10 cellular contexts compared by ENCODE assay signal in the genomic region with DNA sequence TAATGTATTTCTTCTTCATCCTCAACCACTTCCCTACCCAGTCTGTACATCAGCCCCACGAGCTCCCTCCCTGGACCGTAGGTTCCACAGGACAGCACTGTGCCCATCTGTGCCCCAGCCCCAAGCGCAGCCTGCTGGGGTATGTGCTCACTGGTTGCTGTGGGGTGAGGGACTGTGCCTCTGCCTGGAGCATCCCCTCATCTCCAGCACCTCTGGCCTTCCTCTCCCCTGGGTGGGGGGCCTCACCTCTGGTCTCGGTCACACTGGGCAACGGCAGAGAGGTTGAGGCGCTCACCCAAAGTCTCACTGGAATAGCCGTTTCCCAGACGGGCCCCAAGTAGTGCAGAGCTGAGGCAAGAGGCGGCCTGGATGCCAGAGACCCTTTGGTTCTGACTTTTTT. TPM values are rescaled to one million over a fixed set of nuclear protein-coding genes. Genes with fewer than 3 reads are reported as not detected.
A peak's percentile ranks its signal among the peaks of the same experiment; 100 is the strongest.
DNase-seq lines count a peak whose midpoint lies in the region; ATAC-seq and TF ChIP-seq lines count a peak whose summit lies in the region.
"Had no signal": no experiment of that assay in that cellular context is flagged by ENCODE, and none has a peak within 500 bp of the region (broad histone marks: within the 10 kb centered on the region; RNA-seq: fewer than 3 reads in every experiment).

No MANE protein-coding gene starts in this region.

- peak overlapping the region; percentile 11 for H3K27ac Mint-ChIP-seq in CD4-positive, alpha-beta T cell
- H3K27ac Mint-ChIP-seq in MCF 10A (ENCODE audit: low read depth, unreplicated experiment) (no peak overlapping the region), neural progenitor cell (no peak overlapping the region)

- H3K27me3 ChIP-seq in CD4-positive, alpha-beta T cell (ENCODE audit: control insufficient read depth, insufficient read depth, low read length) = no peaks in the 10 kb centered on the region
- H3K27me3 ChIP-seq in IMR-90 (ENCODE audit: control insufficient read depth, insufficient read depth, low read length) (no peaks in the 10 kb centered on the region), neural progenitor cell (no peaks in the 10 kb centered on the region), dorsolateral prefrontal cortex (no peaks in the 10 kb centered on the region)

- H3K79me2 ChIP-seq in neural progenitor cell (ENCODE audit: low read depth) = peaks cover 48% of the 10 kb centered on the region

- no peak overlapping the region for H2BK120ac ChIP-seq in IMR-90 (ENCODE audit: low read depth, low read length)

- TF ChIP-seq CTCF in CD4-positive, alpha-beta T cell (IDR thresholded peaks at IDR 0.05) = no peak
- TF ChIP-seq CTCF in IMR-90 (conservative IDR thresholded peaks at IDR 0.05; ENCODE audit: low read depth, low read length) (no peak), MCF 10A (IDR thresholded peaks at IDR 0.05; ENCODE audit: unreplicated experiment) (no peak), neural progenitor cell (IDR thresholded peaks at IDR 0.05) (no peak), dorsolateral prefrontal cortex (IDR thresholded peaks at IDR 0.05 in 54 of 56, conservative IDR thresholded peaks at IDR 0.05 in 2 of 56; ENCODE audit: low read depth in 1 of 56, partially characterized antibody in 56 of 56) (no peak), GM10266 (IDR thresholded peaks at IDR 0.05; ENCODE audit: control insufficient read depth, insufficient read depth, low read depth, missing control alignments) (no peak)

- BruUV-seq in IMR-90 (replicated peaks; lab: Mats Ljungman, UMichigan) = no TSS peak
- BruUV-seq in MCF 10A (replicated peaks; lab: Mats Ljungman, UMichigan) = no TSS peak

- H3K4me1 ChIP-seq in IMR-90 (ENCODE audit: control insufficient read depth, insufficient read depth, low read length) (peaks cover 17% of the 10 kb centered on the region), neural progenitor cell (no peaks in the 10 kb centered on the region)

- no peak overlapping the region for H3K4ac ChIP-seq in IMR-90 (ENCODE audit: low read depth, low read length)

- H4K5ac ChIP-seq in IMR-90 (ENCODE audit: low read depth, low read length) = no peak overlapping the region

- WGBS in IMR-90 (ENCODE audit: extremely low coverage in 2 of 2, insufficient read length in 1 of 2), 2 experiments = 91% methylated on average over 5 of the region's 9 CpGs; no CpG with 5 or more reads in 1 of the 2 experiments

- H4K20me1 ChIP-seq in IMR-90 (ENCODE audit: insufficient read depth, low read length) (peaks cover 3% of the 10 kb centered on the region), neural progenitor cell (ENCODE audit: low read depth) (peaks cover 13% of the 10 kb centered on the region)

- H4K91ac ChIP-seq in IMR-90 (ENCODE audit: insufficient read depth, low read depth, low read length) = no peak overlapping the region

- no peak for ATAC-seq in CD4-positive, alpha-beta T cell (ENCODE audit: poor library complexity)
- no peak for ATAC-seq in IMR-90 (ENCODE audit: low read depth)

- no peaks in the 10 kb centered on the region for H3K9me3 ChIP-seq in CD4-positive, alpha-beta T cell (ENCODE audit: control insufficient read depth, low read length)
- H3K9me3 ChIP-seq in IMR-90 (ENCODE audit: control insufficient read depth, insufficient read depth, low read length) (no peaks in the 10 kb centered on the region), neural progenitor cell (ENCODE audit: low read depth) (no peaks in the 10 kb centered on the region)

- H3K56ac ChIP-seq in IMR-90 (ENCODE audit: extremely low read depth, insufficient read depth, low read length) = no peak overlapping the region

- POLR2A ChIA-PET in CD4-positive, alpha-beta T cell (lab: Charles Lee) = interaction anchor here (1.0 kb wide), 1 partner anchor 145 kb away, joined by 4 read pairs; no protein-coding TSS in a partner anchor
- POLR2A ChIA-PET in IMR-90 (lab: Charles Lee; ENCODE audit: unreplicated experiment) = no interaction called here
- POLR2A ChIA-PET in MCF 10A (lab: Yijun Ruan, JAX) = interaction anchor here (0.8 kb wide), 2 partner anchors 38 to 210 kb away, joined by 3 to 4 read pairs; a partner anchor contains a TSS

- H3K23ac ChIP-seq in IMR-90 (ENCODE audit: low read depth, low read length) = no peak overlapping the region

- intact Hi-C loops in CD4-positive, alpha-beta T cell (cut with DNase I, micrococcal nuclease) = loop anchor here (5.0 kb wide), 2 partner anchors 146 to 149 kb away; a partner anchor contains a TSS
- intact Hi-C loops in IMR-90 (cut with micrococcal nuclease) = loop anchor here (5.0 kb wide), 2 partner anchors 211 to 396 kb away; a partner anchor contains a TSS
- intact Hi-C loops in MCF 10A (cut with micrococcal nuclease) = loop anchor here (5.0 kb wide), 2 partner anchors 191 to 211 kb away; a partner anchor contains a TSS
- intact Hi-C loops in dorsolateral prefrontal cortex (cut with DNase I) = loop anchor here (5.0 to 10.0 kb wide), 2 partner anchors 204 to 211 kb away; a partner anchor contains a TSS

- no peak overlapping the region for H2BK15ac ChIP-seq in IMR-90 (ENCODE audit: low read depth, low read length)

- H2AFZ ChIP-seq in IMR-90 (replicated peaks; ENCODE audit: low read length, poor library complexity) = no peak overlapping the region
- H2AFZ ChIP-seq in neural progenitor cell (replicated peaks) = no peak overlapping the region

- H3K9ac ChIP-seq in IMR-90 (ENCODE audit: low read depth, low read length) (no peak overlapping the region), neural progenitor cell (no peak overlapping the region)

- H3K36me3 ChIP-seq in IMR-90 (ENCODE audit: control insufficient read depth, insufficient read depth, low read length) = peaks cover 18% of the 10 kb centered on the region
- H3K36me3 ChIP-seq in neural progenitor cell = no peaks in the 10 kb centered on the region

- H3K27me3 Mint-ChIP-seq in CD4-positive, alpha-beta T cell = no peaks in the 10 kb centered on the region
- no peaks in the 10 kb centered on the region for H3K27me3 Mint-ChIP-seq in MCF 10A (ENCODE audit: insufficient read depth, unreplicated experiment)
- peaks cover 5% of the 10 kb centered on the region for H3K27me3 Mint-ChIP-seq in neural progenitor cell (ENCODE audit: insufficient read depth, low read depth)

- TF ChIP-seq POLR2A in IMR-90 (IDR thresholded peaks at IDR 0.05; ENCODE audit: low read depth, low read length) = no peak

- H2AK9ac ChIP-seq in IMR-90 (replicated peaks; ENCODE audit: low read depth, low read length, poor library complexity) = peak overlapping the region; percentile 92

- no peak overlapping the region for H2BK5ac ChIP-seq in IMR-90 (ENCODE audit: low read depth, low read length, poor library complexity, severe bottlenecking)

- H3K79me1 ChIP-seq in IMR-90 (ENCODE audit: low read depth in 1 of 2, low read length in 2 of 2) = peaks cover 20 to 63% of the 10 kb centered on the region in 2 experiments

- no peak overlapping the region for H3K18ac ChIP-seq in IMR-90 (ENCODE audit: low read depth, low read length)

- TF ChIP-seq RAD21 in IMR-90 (IDR thresholded peaks at IDR 0.05; ENCODE audit: low read length) = no peak

- no peak overlapping the region; the same call in 1 of the 2 replicates for H3K4me2 ChIP-seq in IMR-90 (ENCODE audit: low read depth, low read length)
- peak overlapping the region; percentile 76 for H3K4me2 ChIP-seq in neural progenitor cell

- H2BK20ac ChIP-seq in IMR-90 (ENCODE audit: low read depth, low read length) = no peak overlapping the region

- H3F3A ChIP-seq in neural progenitor cell (ENCODE audit: low read depth) = no peaks in the 10 kb centered on the region

- no peak overlapping the region for H2AK5ac ChIP-seq in IMR-90 (ENCODE audit: low read depth, low read length)

- no peak overlapping the region for H3K27ac ChIP-seq in CD4-positive, alpha-beta T cell (ENCODE audit: low read depth, low read length)
- no peak overlapping the region for H3K27ac ChIP-seq in IMR-90 (ENCODE audit: insufficient read depth, low read length)
- H3K27ac ChIP-seq in neural progenitor cell = no peak overlapping the region
- peak overlapping the region in 13 of 59 donors; percentile 6 to 82 (median 50) for H3K27ac ChIP-seq in dorsolateral prefrontal cortex

- H3K9me1 ChIP-seq in IMR-90 (ENCODE audit: insufficient read depth, low read length) = peaks cover 2% of the 10 kb centered on the region; the same call in 1 of the 2 replicates

- dilution Hi-C loops in IMR-90 (cut with HindIII; ENCODE audit: low sequenced_read_pairs, unreplicated experiment) = no loop called here

- peaks cover 33% of the 10 kb centered on the region for H3K4me1 Mint-ChIP-seq in CD4-positive, alpha-beta T cell (ENCODE audit: low read depth)
- H3K4me1 Mint-ChIP-seq in MCF 10A (ENCODE audit: insufficient read depth, unreplicated experiment) (peaks cover 47% of the 10 kb centered on the region), neural progenitor cell (peaks cover 19% of the 10 kb centered on the region)

- peaks cover 34% of the 10 kb centered on the region for H3K36me3 Mint-ChIP-seq in CD4-positive, alpha-beta T cell (ENCODE audit: low read depth)
- H3K36me3 Mint-ChIP-seq in MCF 10A (ENCODE audit: insufficient read depth, unreplicated experiment) (peaks cover 24% of the 10 kb centered on the region), neural progenitor cell (peaks cover 46% of the 10 kb centered on the region)

- H3K4me3 Mint-ChIP-seq in CD4-positive, alpha-beta T cell = peak overlapping the region; percentile 91
- H3K4me3 Mint-ChIP-seq in MCF 10A (ENCODE audit: unreplicated experiment) (peak overlapping the region; percentile 74), neural progenitor cell (peak overlapping the region; percentile 90)

- H3K4me3 ChIP-seq in IMR-90 (ENCODE audit: insufficient read depth, low read depth, low read length) (no peak overlapping the region), neural progenitor cell (peak overlapping the region; percentile 96), dorsolateral prefrontal cortex (peak overlapping the region in 20 of 59 donors; percentile 69 to 92 (median 82))

- CTCF ChIA-PET in CD4-positive, alpha-beta T cell (lab: Charles Lee) = interaction anchor here (0.6 kb wide), 1 partner anchor 264 kb away, joined by 3 read pairs; no protein-coding TSS in a partner anchor
- CTCF ChIA-PET in IMR-90 (lab: Yijun Ruan, JAX) = no interaction called here
- CTCF ChIA-PET in MCF 10A (lab: Yijun Ruan, JAX) = interaction anchor here (0.5 to 2.0 kb wide), 5 partner anchors 33 to 407 kb away, joined by 3 to 7 read pairs (median 3); no protein-coding TSS in a partner anchor

- DNase-seq in CD4-positive, alpha-beta T cell = no peak
- DNase-seq in IMR-90 (no peak), MCF 10A (ENCODE audit: unreplicated experiment) (no peak), neural progenitor cell (ENCODE audit: low spot score) (no peak), dorsolateral prefrontal cortex (no peak), GM10266 (ENCODE audit: extremely low spot score) (no peak), hepatic stellate cell (ENCODE audit: low spot score) (no peak)
- DNase-seq: activated gamma-delta T cell treated with Interleukin-2 at 50 U/mL for 16 hours, KBM-7, NCI-H446 treated with DMSO at 0.1 percent for 48 hours had no signal

- no peak overlapping the region for H3K14ac ChIP-seq in IMR-90 (replicated peaks; ENCODE audit: low read depth, low read length)

- in situ Hi-C loops in IMR-90 (cut with MboI; ENCODE audit: low sequenced_read_pairs) = no loop called here

- H3K9me3 Mint-ChIP-seq in CD4-positive, alpha-beta T cell = no peaks in the 10 kb centered on the region
- no peaks in the 10 kb centered on the region for H3K9me3 Mint-ChIP-seq in MCF 10A (ENCODE audit: unreplicated experiment)
- H3K9me3 Mint-ChIP-seq in neural progenitor cell = peaks cover 24% of the 10 kb centered on the region

- H4K8ac ChIP-seq in IMR-90 (ENCODE audit: low read depth in 2 of 2, low read length in 2 of 2) = no peak overlapping the region

RNA-seq across cellular contexts. Expression of a gene that starts 1.5 kb away (rescaled TPM):
- 10 to 100 TPM; 18.8 to 19.5 TPM for total RNA-seq in CD4-positive, alpha-beta T cell
- total RNA-seq in IMR-90 (2012; rRNA removed) (14.7 and 15.2 TPM in 2 replicates), MCF 10A (2022) (25.4 and 31.5 TPM in 2 replicates), neural progenitor cell (ENCODE audit: low replicate concordance) (11.8 and 15.6 TPM in 2 replicates), dorsolateral prefrontal cortex (100 to 1,000 TPM; 131 to 616 (median 457) TPM)
- 19.8 and 20.2 TPM in 2 replicates for polyA plus RNA-seq in IMR-90 (2012; rRNA removed)
- polyA plus RNA-seq in IMR-90 (2012; cell fraction: cytosol; rRNA removed) = 12.5 and 20.6 TPM in 2 replicates
- polyA plus RNA-seq in IMR-90 (2012; cell fraction: nucleus; rRNA removed; ENCODE audit: low replicate concordance) = 21.9 and 29.1 TPM in 2 replicates

RNA-seq across cellular contexts. Expression of a gene that starts 2.1 kb away (rescaled TPM):
- total RNA-seq in CD4-positive, alpha-beta T cell = 1 to 10 TPM; 4.8 to 6.1 TPM
- 12.4 and 13.9 TPM in 2 replicates for total RNA-seq in IMR-90 (2012; rRNA removed)
- polyA plus RNA-seq in IMR-90 (2012; rRNA removed) = 32.6 and 36.1 TPM in 2 replicates
- polyA plus RNA-seq in IMR-90 (2012; cell fraction: cytosol; rRNA removed) = 31.6 and 49.2 TPM in 2 replicates
- polyA plus RNA-seq in IMR-90 (2012; cell fraction: nucleus; rRNA removed; ENCODE audit: low replicate concordance) = 25.7 and 57.6 TPM in 2 replicates
- 35.6 and 37.6 TPM in 2 replicates for total RNA-seq in MCF 10A (2022)
- total RNA-seq in neural progenitor cell (ENCODE audit: low replicate concordance) = 23.5 and 45.2 TPM in 2 replicates
- total RNA-seq in dorsolateral prefrontal cortex = 10 to 100 TPM; 12.7 to 37.3 (median 20.9) TPM
